Comparison of ENCODE assay signal across 32 cellular contexts in the genomic region with DNA sequence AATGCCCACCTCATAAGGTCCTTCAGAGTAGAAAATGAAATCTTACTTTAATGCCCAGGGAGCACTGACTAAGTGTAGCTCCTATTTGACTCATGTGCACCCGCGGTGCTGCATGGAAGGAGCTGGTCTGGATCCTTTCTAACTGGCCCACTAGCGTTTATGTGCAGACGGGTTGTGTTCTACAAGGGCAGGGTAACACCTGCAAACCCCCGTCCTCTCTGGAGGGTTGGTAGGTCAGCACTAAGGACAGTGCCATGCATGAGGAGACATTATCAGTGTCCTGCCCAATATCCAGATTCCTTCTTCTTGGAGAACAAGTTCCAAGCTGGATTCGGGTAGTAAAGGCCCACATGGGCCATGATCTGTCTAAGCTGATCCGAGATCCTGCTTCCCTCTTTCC.
"Had no signal": no experiment of that assay in that cellular context is flagged by ENCODE, and none has a peak within 500 bp of the region (broad histone marks: within the 10 kb centered on the region; RNA-seq: fewer than 3 reads in every experiment).

No MANE protein-coding gene starts in this region.

- H3K9ac ChIP-seq: parathyroid adenoma had no signal

- H3K27me3 ChIP-seq: breast epithelium, esophagus squamous epithelium, right atrium auricular region, upper lobe of left lung, vagina had no signal

- FAIRE-seq: endometrium, islet of Langerhans had no signal

- DNase-seq: activated CD4-positive, alpha-beta T cell treated with anti-CD3 and anti-CD28 coated beads for 1 hour; activated CD4-positive, alpha-beta T cell treated with anti-CD3 and anti-CD28 coated beads, Interleukin-2, amount 10 ng/mL, durations not matched to agents 7 days and 5 days; activated CD8-positive, alpha-beta T cell treated with anti-CD3 and anti-CD28 coated beads for 36 hours; activated naive CD8-positive, alpha-beta T cell treated with anti-CD3 and anti-CD28 coated beads, Interleukin-2, amount 50 U/mL, for 24 hours; activated T-cell treated with anti-CD3 and anti-CD28 coated beads, Interleukin-2, amount 50 U/mL, for 4 hours; central memory CD4-positive, alpha-beta T cell; effector CD4-positive, alpha-beta T cell; esophagus squamous epithelium; foreskin melanocyte; left cardiac atrium; naive thymus-derived CD8-positive, alpha-beta T cell; occipital lobe; stimulated activated CD4-positive, alpha-beta T cell treated with anti-CD3 and anti-CD28 coated beads, Interleukin-12 subunit alpha, Interleukin-12 subunit beta, amount 100 ng/mL, for 4 hours; stimulated activated CD4-positive, alpha-beta T cell treated with anti-CD3 and anti-CD28 coated beads, Interleukin-4, amount 100 ng/mL, for 24 hours; stimulated activated CD8-positive, alpha-beta memory T cell treated with anti-CD3 and anti-CD28 coated beads, Interleukin-4, amount 100 ng/mL, for 48 hours; stimulated activated naive CD8-positive, alpha-beta T cell treated with anti-CD3 and anti-CD28 coated beads, Interleukin-15, amount 100 ng/mL, for 72 hours; T-helper 17 cell; T1000 had no signal

- H3K4me3 ChIP-seq: breast epithelium, esophagus squamous epithelium, right atrium auricular region, skin epidermis, upper lobe of left lung, vagina had no signal

- ATAC-seq: activated CD8-positive, alpha-beta T cell treated with anti-CD3 and anti-CD28 coated beads for 36 hours; activated naive CD8-positive, alpha-beta T cell treated with anti-CD3 and anti-CD28 coated beads, Interleukin-2, amount 50 U/mL, for 24 hours; activated T-cell treated with anti-CD3 and anti-CD28 coated beads, Interleukin-2, amount 50 U/mL, for 4 hours; naive thymus-derived CD8-positive, alpha-beta T cell; stimulated activated memory B cell treated with anti-CD40 and anti-IgM and Interleukin-4, amounts not matched to agents 10 μg/mL and 1 μg/mL and 100 μg/mL, for 72 hours; stimulated activated naive CD8-positive, alpha-beta T cell treated with anti-CD3 and anti-CD28 coated beads, Interleukin-15, amount 100 ng/mL, for 72 hours; T-helper 17 cell had no signal

- H2AFZ ChIP-seq: parathyroid adenoma had no signal

- H3K79me2 ChIP-seq: parathyroid adenoma had no signal

- H3K4me3 Mint-ChIP-seq: activated CD4-positive, alpha-beta T cell treated with anti-CD3 and anti-CD28 coated beads, Interleukin-2, amount 10 ng/mL, durations not matched to agents 7 days and 5 days; activated CD8-positive, alpha-beta T cell treated with anti-CD3 and anti-CD28 coated beads for 36 hours; activated naive CD4-positive, alpha-beta T cell treated with anti-CD3 and anti-CD28 coated beads, Interleukin-2, amount 50 U/mL, for 24 hours; activated naive CD8-positive, alpha-beta T cell treated with anti-CD3 and anti-CD28 coated beads, Interleukin-2, amount 50 U/mL, for 24 hours; activated T-cell treated with anti-CD3 and anti-CD28 coated beads, Interleukin-2, amount 50 U/mL, for 4 hours; dendritic cell treated with granulocyte-macrophage colony-stimulating factor and Interleukin-4, amounts not matched to agents 40 ng/mL and 50 ng/mL, for 4 days; naive thymus-derived CD8-positive, alpha-beta T cell; neural crest cell; stimulated activated memory B cell treated with anti-CD40 and anti-IgM and Interleukin-4, amounts not matched to agents 10 μg/mL and 1 μg/mL and 100 μg/mL, for 72 hours; stimulated activated naive CD8-positive, alpha-beta T cell treated with anti-CD3 and anti-CD28 coated beads, Interleukin-15, amount 100 ng/mL, for 72 hours; T-helper 17 cell had no signal

- H3K4me1 Mint-ChIP-seq: activated CD4-positive, alpha-beta T cell treated with anti-CD3 and anti-CD28 coated beads, Interleukin-2, amount 10 ng/mL, durations not matched to agents 7 days and 5 days; activated naive CD4-positive, alpha-beta T cell treated with anti-CD3 and anti-CD28 coated beads, Interleukin-2, amount 50 U/mL, for 24 hours; activated naive CD8-positive, alpha-beta T cell treated with anti-CD3 and anti-CD28 coated beads, Interleukin-2, amount 50 U/mL, for 24 hours; naive thymus-derived CD8-positive, alpha-beta T cell; neural crest cell; stimulated activated memory B cell treated with anti-CD40 and anti-IgM and Interleukin-4, amounts not matched to agents 10 μg/mL and 1 μg/mL and 100 μg/mL, for 72 hours; stimulated activated naive CD8-positive, alpha-beta T cell treated with anti-CD3 and anti-CD28 coated beads, Interleukin-15, amount 100 ng/mL, for 72 hours; T-helper 17 cell had no signal

- H3K27me3 Mint-ChIP-seq: dendritic cell treated with granulocyte-macrophage colony-stimulating factor and Interleukin-4, amounts not matched to agents 40 ng/mL and 50 ng/mL, for 4 days had no signal

- H3K36me3 ChIP-seq: breast epithelium, esophagus squamous epithelium, right atrium auricular region, upper lobe of left lung, vagina had no signal

- H3K9me3 ChIP-seq: breast epithelium, esophagus squamous epithelium, right atrium auricular region, upper lobe of left lung, vagina had no signal

- H3K4me1 ChIP-seq: breast epithelium, esophagus squamous epithelium, parathyroid adenoma, upper lobe of left lung, vagina had no signal

- H3K9me3 Mint-ChIP-seq: activated CD4-positive, alpha-beta T cell treated with anti-CD3 and anti-CD28 coated beads, Interleukin-2, amount 10 ng/mL, durations not matched to agents 7 days and 5 days; activated CD8-positive, alpha-beta T cell treated with anti-CD3 and anti-CD28 coated beads for 36 hours; activated naive CD4-positive, alpha-beta T cell treated with anti-CD3 and anti-CD28 coated beads, Interleukin-2, amount 50 U/mL, for 24 hours; activated naive CD8-positive, alpha-beta T cell treated with anti-CD3 and anti-CD28 coated beads, Interleukin-2, amount 50 U/mL, for 24 hours; activated T-cell treated with anti-CD3 and anti-CD28 coated beads, Interleukin-2, amount 50 U/mL, for 4 hours; activated T-helper 2 cell treated with anti-CD3 and anti-CD28 coated beads, Interferon-gamma antibody, Interleukin-2, Interleukin-4, amounts not matched to agents 10 μg/mL and 5 μg/mL and 100 μg/mL, durations not matched to agents 14 hours and 24 hours and 36 hours; dendritic cell treated with granulocyte-macrophage colony-stimulating factor and Interleukin-4, amounts not matched to agents 40 ng/mL and 50 ng/mL, for 4 days; neural crest cell; stimulated activated naive CD8-positive, alpha-beta T cell treated with anti-CD3 and anti-CD28 coated beads, Interleukin-15, amount 100 ng/mL, for 72 hours had no signal

- H3K36me3 Mint-ChIP-seq: activated naive CD4-positive, alpha-beta T cell treated with anti-CD3 and anti-CD28 coated beads, Interleukin-2, amount 50 U/mL, for 24 hours; naive thymus-derived CD8-positive, alpha-beta T cell; stimulated activated memory B cell treated with anti-CD40 and anti-IgM and Interleukin-4, amounts not matched to agents 10 μg/mL and 1 μg/mL and 100 μg/mL, for 72 hours had no signal

- H3K27ac Mint-ChIP-seq: activated CD4-positive, alpha-beta T cell treated with anti-CD3 and anti-CD28 coated beads, Interleukin-2, amount 10 ng/mL, durations not matched to agents 7 days and 5 days; activated CD8-positive, alpha-beta T cell treated with anti-CD3 and anti-CD28 coated beads for 36 hours; activated naive CD4-positive, alpha-beta T cell treated with anti-CD3 and anti-CD28 coated beads, Interleukin-2, amount 50 U/mL, for 24 hours; activated naive CD8-positive, alpha-beta T cell treated with anti-CD3 and anti-CD28 coated beads, Interleukin-2, amount 50 U/mL, for 24 hours; activated T-helper 2 cell treated with anti-CD3 and anti-CD28 coated beads, Interferon-gamma antibody, Interleukin-2, Interleukin-4, amounts not matched to agents 10 μg/mL and 5 μg/mL and 100 μg/mL, durations not matched to agents 14 hours and 24 hours and 36 hours; dendritic cell treated with granulocyte-macrophage colony-stimulating factor and Interleukin-4, amounts not matched to agents 40 ng/mL and 50 ng/mL, for 4 days; naive thymus-derived CD8-positive, alpha-beta T cell; stimulated activated memory B cell treated with anti-CD40 and anti-IgM and Interleukin-4, amounts not matched to agents 10 μg/mL and 1 μg/mL and 100 μg/mL, for 72 hours; stimulated activated naive CD8-positive, alpha-beta T cell treated with anti-CD3 and anti-CD28 coated beads, Interleukin-15, amount 100 ng/mL, for 72 hours; T-helper 17 cell had no signal

- H3K27ac ChIP-seq: breast epithelium, epithelial cell of prostate, esophagus squamous epithelium, parathyroid adenoma, right atrium auricular region, skin epidermis, upper lobe of left lung, vagina had no signal
